8 cellular contexts compared by ENCODE assay signal in genomic region chr6:32189742-32190053, GRCh38. TPM values are rescaled to one million over a fixed set of nuclear protein-coding genes. Genes with fewer than 3 reads are reported as not detected.
DNase-seq lines count a peak whose midpoint lies in the region; ATAC-seq and TF ChIP-seq lines count a peak whose summit lies in the region.

No MANE protein-coding gene starts in this region.

- 7 to 14% methylated on average over 14 of the region's 23 CpGs for WGBS in ectodermal cell, 2 experiments

- DNase-seq in AG04449 (ENCODE audit: low read depth, low spot score) (no peak), NB4 (ENCODE audit: low read depth) (no peak), NCI-H1436 treated with DMSO at 0.1 percent for 48 hours (lab: John Stamatoyannopoulos, UW) (no peak), NCI-H748 treated with DMSO at 0.1 percent for 48 hours (lab: John Stamatoyannopoulos, UW) (no peak)

- H3K4me1 ChIP-seq in ectodermal cell (ENCODE audit: control insufficient read depth, insufficient read depth, low read length), result peaks cover 32% of the 10 kb centered on the region
- H3K4me1 ChIP-seq in muscle layer of duodenum (ENCODE audit: control insufficient read depth in 1 of 2, insufficient read depth in 2 of 2, low read length in 2 of 2), result peaks cover 13 to 37% of the 10 kb centered on the region in 2 donors

- TF ChIP-seq CTCF in AG04449 (IDR thresholded peaks at IDR 0.05; ENCODE audit: insufficient read depth, low read length, missing control alignments) (no peak), NB4 (IDR thresholded peaks at IDR 0.05; ENCODE audit: low read depth, low read length) (no peak)

- H3K27ac ChIP-seq in ectodermal cell (ENCODE audit: insufficient read depth, low read depth, low read length, poor library complexity, severe bottlenecking), result peak overlapping the region; percentile 23
- peak overlapping the region; percentile 94 for H3K27ac ChIP-seq in muscle layer of duodenum (ENCODE audit: low read length)

- ATAC-seq in HG03354 (IDR thresholded peaks at IDR 0.05; ENCODE audit: poor library complexity, severe bottlenecking, unreplicated experiment) (no peak), GM21526 (IDR thresholded peaks at IDR 0.05; ENCODE audit: low FRiP score, unreplicated experiment) (no peak)

- H3K9me3 ChIP-seq in ectodermal cell (ENCODE audit: control insufficient read depth, low read length) (no peaks in the 10 kb centered on the region), muscle layer of duodenum (ENCODE audit: control insufficient read depth in 1 of 2, low read length in 2 of 2) (no peaks in the 10 kb centered on the region)

- H3K4me3 ChIP-seq in AG04449 (ENCODE audit: low read depth, low read length) (peak overlapping the region; percentile 77), NB4 (ENCODE audit: low read depth, low read length) (peak overlapping the region; percentile 79), ectodermal cell (ENCODE audit: insufficient read depth, low read depth, low read length) (peak overlapping the region; percentile 58), muscle layer of duodenum (ENCODE audit: low read depth in 1 of 2, low read length in 2 of 2) (peak overlapping the region; percentile 80 to 81)

- TF ChIP-seq POLR2A in NB4 (IDR thresholded peaks at IDR 0.05; ENCODE audit: extremely low read depth, insufficient read length), result no peak

- CTCF ChIA-PET in AG04449 (lab: Yijun Ruan, JAX), result interaction anchor here (1.8 to 2.6 kb wide), 2 partner anchors 13 to 71 kb away, joined by 5 to 8 read pairs; no protein-coding TSS in a partner anchor

- peaks cover 12% of the 10 kb centered on the region for H3K36me3 ChIP-seq in ectodermal cell (ENCODE audit: control insufficient read depth, insufficient read depth, low read length)
- peaks cover 16 to 18% of the 10 kb centered on the region in 2 donors for H3K36me3 ChIP-seq in muscle layer of duodenum (ENCODE audit: control insufficient read depth in 1 of 2, insufficient read depth in 2 of 2, low read length in 2 of 2)

- no peaks in the 10 kb centered on the region for H3K27me3 ChIP-seq in ectodermal cell (ENCODE audit: control insufficient read depth, insufficient read depth, low read length, poor library complexity, severe bottlenecking)
- no peaks in the 10 kb centered on the region for H3K27me3 ChIP-seq in muscle layer of duodenum (ENCODE audit: low read depth, low read length)

- POLR2A ChIA-PET in AG04449 (lab: Yijun Ruan, JAX), result no interaction called here

RNA-seq across cellular contexts. Expression of gene PBX2, which starts 0.3 kb away (rescaled TPM):
- 259 TPM for polyA plus RNA-seq in ectodermal cell (2013, experiment 1 of 4)
- polyA plus RNA-seq in ectodermal cell (2013, experiment 2 of 4), result 252 TPM
- 199 TPM for polyA plus RNA-seq in ectodermal cell (2013, experiment 3 of 4)
- polyA plus RNA-seq in ectodermal cell (2013, experiment 4 of 4), result 223 TPM

RNA-seq across cellular contexts. Expression of gene GPSM3, which starts 2.7 kb away (rescaled TPM):
- polyA plus RNA-seq in ectodermal cell (2013, experiment 1 of 4), result 9.4 TPM
- polyA plus RNA-seq in ectodermal cell (2013, experiment 2 of 4), result 9.5 TPM
- 6.5 TPM for polyA plus RNA-seq in ectodermal cell (2013, experiment 3 of 4)
- polyA plus RNA-seq in ectodermal cell (2013, experiment 4 of 4), result 8.6 TPM

RNA-seq across cellular contexts. Expression of gene AGER, which starts 5.6 kb away (rescaled TPM):
- 17.5 TPM for polyA plus RNA-seq in ectodermal cell (2013, experiment 1 of 4)
- polyA plus RNA-seq in ectodermal cell (2013, experiment 2 of 4), result 16.8 TPM
- polyA plus RNA-seq in ectodermal cell (2013, experiment 3 of 4), result 11.3 TPM
- 13.9 TPM for polyA plus RNA-seq in ectodermal cell (2013, experiment 4 of 4)

RNA-seq across cellular contexts. Expression of gene RNF5, which starts 11.5 kb away (rescaled TPM):
- polyA plus RNA-seq in ectodermal cell (2013, experiment 1 of 4), result 125 TPM
- 134 TPM for polyA plus RNA-seq in ectodermal cell (2013, experiment 2 of 4)
- 110 TPM for polyA plus RNA-seq in ectodermal cell (2013, experiment 3 of 4)
- polyA plus RNA-seq in ectodermal cell (2013, experiment 4 of 4), result 130 TPM

RNA-seq across cellular contexts. Expression of gene AGPAT1, which starts 13.8 kb away (rescaled TPM):
- 152 TPM for polyA plus RNA-seq in ectodermal cell (2013, experiment 1 of 4)
- 151 TPM for polyA plus RNA-seq in ectodermal cell (2013, experiment 2 of 4)
- 114 TPM for polyA plus RNA-seq in ectodermal cell (2013, experiment 3 of 4)
- polyA plus RNA-seq in ectodermal cell (2013, experiment 4 of 4), result 136 TPM
